ENCODE assay signal across 14 cellular contexts in the genomic region with DNA sequence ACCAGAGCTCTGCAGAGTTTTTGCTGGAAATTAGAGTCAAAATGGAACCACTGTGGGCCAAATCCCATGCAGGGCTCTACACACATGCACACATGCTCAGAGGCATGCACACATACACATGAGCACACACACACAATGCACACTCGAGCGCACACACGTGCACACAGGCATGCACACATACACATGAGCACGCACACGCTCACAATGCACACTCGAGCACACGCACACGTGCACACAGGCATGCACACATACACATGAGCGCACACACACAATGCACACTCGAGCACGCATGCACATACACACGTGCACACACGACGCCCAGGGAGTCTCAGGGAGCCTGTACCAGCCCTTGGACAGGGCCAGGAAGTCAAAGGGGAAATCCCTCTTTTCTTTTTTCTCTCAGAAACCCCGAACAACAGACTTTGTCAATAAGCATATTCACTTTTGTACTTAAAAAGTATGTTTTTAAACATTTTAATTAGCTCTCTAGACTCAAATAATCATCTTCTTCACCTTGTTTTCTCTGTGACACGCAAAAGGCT.
"Had no signal": no experiment of that assay in that cellular context is flagged by ENCODE, and none has a peak within 500 bp of the region (broad histone marks: within the 10 kb centered on the region; RNA-seq: fewer than 3 reads in every experiment).

No MANE protein-coding gene starts in this region.

- H3K27ac ChIP-seq: cardiac muscle cell, foreskin keratinocyte, lower lobe of right lung, psoas muscle, sigmoid colon, upper lobe of right lung had no signal

- H3K4me3 ChIP-seq: cardiac muscle cell, lower lobe of right lung, psoas muscle, sigmoid colon, upper lobe of right lung had no signal

- H3K4me3 Mint-ChIP-seq: activated B cell treated with CpG ODN at 0.5 μM for 24 hours; activated T-cell treated with anti-CD3 and anti-CD28 coated beads, Interleukin-2, amount 50 U/mL, for 4 hours had no signal

- H3K9me3 Mint-ChIP-seq: activated B cell treated with CpG ODN at 0.5 μM for 24 hours; activated T-cell treated with anti-CD3 and anti-CD28 coated beads, Interleukin-2, amount 50 U/mL, for 4 hours; immature natural killer cell; naive B cell; T-cell had no signal

- H3K4me1 ChIP-seq: foreskin keratinocyte, psoas muscle, sigmoid colon had no signal

- H3K36me3 Mint-ChIP-seq: immature natural killer cell, naive B cell, T-cell had no signal

- DNase-seq: activated B cell treated with CpG ODN at 0.5 μM for 24 hours; activated CD4-positive, alpha-beta T cell treated with anti-CD3 and anti-CD28 coated beads, Interleukin-2, amount 50 U/mL, for 1 hour; activated gamma-delta T cell treated with Interleukin-2 at 50 U/mL for 16 hours; activated T-cell treated with anti-CD3 and anti-CD28 coated beads, Interleukin-2, amount 50 U/mL, for 4 hours; foreskin keratinocyte; lower lobe of right lung; naive B cell; sigmoid colon; stimulated activated naive CD4-positive, alpha-beta T cell treated with Interleukin-2 at 50 U/mL for 16 hours; T-cell; upper lobe of right lung had no signal

- H3K27me3 ChIP-seq: sigmoid colon, upper lobe of right lung had no signal

- H3K27ac Mint-ChIP-seq: activated B cell treated with CpG ODN at 0.5 μM for 24 hours, T-cell had no signal

- H3K9me3 ChIP-seq: lower lobe of right lung, psoas muscle, sigmoid colon, upper lobe of right lung had no signal

- ATAC-seq: activated T-cell treated with anti-CD3 and anti-CD28 coated beads, Interleukin-2, amount 50 U/mL, for 4 hours; foreskin keratinocyte; lower lobe of right lung; psoas muscle; upper lobe of right lung had no signal

- H3K36me3 ChIP-seq: cardiac muscle cell, lower lobe of right lung, sigmoid colon, upper lobe of right lung had no signal

- H3K27me3 Mint-ChIP-seq: T-cell had no signal
